Comparison of ENCODE assay signal across 19 cellular contexts in genomic region chr17:36195474-36196098, GRCh38. TPM values are rescaled to one million over a fixed set of nuclear protein-coding genes. Genes with fewer than 3 reads are reported as not detected.
DNase-seq lines count a peak whose midpoint lies in the region; ATAC-seq and TF ChIP-seq lines count a peak whose summit lies in the region.
"Had no signal": no experiment of that assay in that cellular context is flagged by ENCODE, and none has a peak within 500 bp of the region (broad histone marks: within the 10 kb centered on the region; RNA-seq: fewer than 3 reads in every experiment).

No MANE protein-coding gene starts in this region.

- intact Hi-C loops in activated naive CD4-positive, alpha-beta T cell treated with anti-CD3 and anti-CD28 coated beads for 36 hours (cut with micrococcal nuclease): no loop called here
- intact Hi-C loops in tibial artery (cut with DNase I; ENCODE audit: low total_unique reads): loop anchor here (10.0 kb wide), 1 partner anchor 61 kb away; no protein-coding TSS in a partner anchor

- H3K36me3 ChIP-seq in DND-41 (ENCODE audit: insufficient read depth, low read length) (no peaks in the 10 kb centered on the region), neuronal stem cell (replicated peaks in 1 of 2; ENCODE audit: control insufficient read depth in 2 of 2, insufficient read depth in 2 of 2, low read length in 2 of 2) (no peaks in the 10 kb centered on the region), tibial artery (no peaks in the 10 kb centered on the region)
- H3K36me3 ChIP-seq: pancreas had no signal

- H3K27ac ChIP-seq in DND-41 (ENCODE audit: low read length) (peak overlapping the region; percentile 41), HL-60 (replicated peaks) (peak overlapping the region; percentile 40), neuronal stem cell (replicated peaks; ENCODE audit: low read length) (no peak overlapping the region), tibial artery (no peak overlapping the region)
- H3K27ac ChIP-seq: pancreas had no signal

- no peak overlapping the region for H4K8ac ChIP-seq in neuronal stem cell (ENCODE audit: low read depth, low read length)

- H3K23ac ChIP-seq in neuronal stem cell (ENCODE audit: low read depth, low read length, poor library complexity): no peak overlapping the region

- no peak overlapping the region for H2BK120ac ChIP-seq in neuronal stem cell (ENCODE audit: low read depth, low read length)

- DNase-seq in DND-41: no peak
- DNase-seq in HL-60 (ENCODE audit: low read depth in 1 of 2, low spot score in 1 of 2): no peak
- peak; percentile 78 for DNase-seq in ecto neural progenitor cell (ENCODE audit: low spot score)
- no peak for DNase-seq in neuronal stem cell (ENCODE audit: low spot score)
- no peak for DNase-seq in activated naive CD4-positive, alpha-beta T cell treated with anti-CD3 and anti-CD28 coated beads for 36 hours
- DNase-seq in tibial artery: no peak
- no peak for DNase-seq in NCI-H2227 (lab: John Stamatoyannopoulos, UW; ENCODE audit: unreplicated experiment)
- DNase-seq: activated gamma-delta T cell, DMS153, NCI-H2081 treated with DMSO at 0.1 percent for 48 hours, NCI-H748 treated with DMSO at 0.1 percent for 48 hours, pancreas had no signal

- no peak overlapping the region for H3K4me3 Mint-ChIP-seq in activated naive CD4-positive, alpha-beta T cell treated with anti-CD3 and anti-CD28 coated beads for 36 hours
- H3K4me3 Mint-ChIP-seq: T-helper 2 cell treated with Interferon-gamma antibody and Interleukin-4, amounts not matched to agents 5 μg/mL and 100 μg/mL, for 36 hours had no signal

- no CpG with 5 or more reads among the region's 10 CpGs for WGBS in neuronal stem cell (ENCODE audit: extremely low coverage in 2 of 2, insufficient read length in 2 of 2, insufficient replicate concordance in 1 of 2), 2 donors

- H2BK5ac ChIP-seq in neuronal stem cell (ENCODE audit: low read length): no peak overlapping the region

- H3K4me2 ChIP-seq in DND-41 (ENCODE audit: insufficient read depth, low read length) (no peak overlapping the region), neuronal stem cell (ENCODE audit: insufficient read depth, low read length, poor library complexity, severe bottlenecking) (no peak overlapping the region)

- H2AFZ ChIP-seq in DND-41 (ENCODE audit: low read depth, low read length): peak overlapping the region; percentile 24; the same call in 1 of the 2 replicates
- H2AFZ ChIP-seq in neuronal stem cell (ENCODE audit: low read length): peak overlapping the region; percentile 8

- no peaks in the 10 kb centered on the region for H4K20me1 ChIP-seq in DND-41 (ENCODE audit: insufficient read depth, low read length)

- no peak overlapping the region for H3K14ac ChIP-seq in neuronal stem cell (ENCODE audit: low read length)

- TF ChIP-seq CTCF in DND-41 (IDR thresholded peaks at IDR 0.05; ENCODE audit: borderline replicate concordance, extremely low read depth, low read length, poor library complexity, severe bottlenecking) (no peak), HL-60 (IDR thresholded peaks at IDR 0.05; ENCODE audit: insufficient read depth, low read length) (no peak), tibial artery (IDR thresholded peaks at IDR 0.05) (no peak)

- peaks cover 32% of the 10 kb centered on the region for H3K27me3 Mint-ChIP-seq in activated naive CD4-positive, alpha-beta T cell treated with anti-CD3 and anti-CD28 coated beads for 36 hours (ENCODE audit: low read depth)

- H2BK12ac ChIP-seq in neuronal stem cell (ENCODE audit: low read length): no peak overlapping the region

- CTCF ChIA-PET in activated naive CD4-positive, alpha-beta T cell treated with anti-CD3 and anti-CD28 coated beads for 36 hours (lab: Charles Lee): no interaction called here

- H3K27ac Mint-ChIP-seq in activated naive CD4-positive, alpha-beta T cell treated with anti-CD3 and anti-CD28 coated beads for 36 hours: no peak overlapping the region
- H3K27ac Mint-ChIP-seq: T-helper 2 cell treated with Interferon-gamma antibody and Interleukin-4, amounts not matched to agents 5 μg/mL and 100 μg/mL, for 36 hours had no signal

- ATAC-seq in DND-41 (ENCODE audit: insufficient read depth, low read depth) (no peak), HG03175 (IDR thresholded peaks at IDR 0.05; ENCODE audit: unreplicated experiment) (no peak)

- H3K36me3 Mint-ChIP-seq in activated naive CD4-positive, alpha-beta T cell treated with anti-CD3 and anti-CD28 coated beads for 36 hours (ENCODE audit: low read depth): no peaks in the 10 kb centered on the region

- H3K4ac ChIP-seq in neuronal stem cell (ENCODE audit: low read length): no peak overlapping the region

- no peak overlapping the region for H4K91ac ChIP-seq in neuronal stem cell (ENCODE audit: low read depth, low read length, poor library complexity)

- H3K4me3 ChIP-seq in DND-41 (ENCODE audit: low read depth in 1 of 2, low read length in 2 of 2) (no peak overlapping the region), HL-60 (replicated peaks; ENCODE audit: insufficient read depth, low read length) (no peak overlapping the region), neuronal stem cell (ENCODE audit: low read length in 2 of 2) (no peak overlapping the region), tibial artery (no peak overlapping the region)
- H3K4me3 ChIP-seq: pancreas had no signal

- no peaks in the 10 kb centered on the region for H3K27me3 ChIP-seq in DND-41 (ENCODE audit: insufficient read depth, low read length, poor library complexity)
- no peaks in the 10 kb centered on the region for H3K27me3 ChIP-seq in HL-60 (ENCODE audit: insufficient read depth, poor library complexity, severe bottlenecking)
- peaks cover 0 to 17% (median 0%) of the 10 kb centered on the region in 3 experiments for H3K27me3 ChIP-seq in neuronal stem cell (ENCODE audit: control insufficient read depth in 3 of 3, insufficient read depth in 3 of 3, low read depth in 1 of 3, low read length in 3 of 3)
- peaks cover 0 to 9% of the 10 kb centered on the region in 2 donors for H3K27me3 ChIP-seq in tibial artery
- H3K27me3 ChIP-seq: pancreas had no signal

- peak overlapping the region; percentile 49 for H3K18ac ChIP-seq in neuronal stem cell (ENCODE audit: low read length)

- H3K4me1 ChIP-seq in DND-41 (ENCODE audit: insufficient read depth, low read length) (peaks cover 45% of the 10 kb centered on the region), neuronal stem cell (ENCODE audit: control insufficient read depth in 2 of 2, insufficient read depth in 1 of 2, low read depth in 1 of 2, low read length in 2 of 2) (peaks cover 0 to 2% of the 10 kb centered on the region in 2 donors), tibial artery (no peaks in the 10 kb centered on the region)
- H3K4me1 ChIP-seq: pancreas had no signal

- peaks cover 14% of the 10 kb centered on the region for H3K4me1 Mint-ChIP-seq in activated naive CD4-positive, alpha-beta T cell treated with anti-CD3 and anti-CD28 coated beads for 36 hours (ENCODE audit: low read depth)

- H3K9ac ChIP-seq in DND-41 (ENCODE audit: low read depth, low read length) (no peak overlapping the region; the same call in 1 of the 2 replicates), neuronal stem cell (ENCODE audit: low read depth, low read length, poor library complexity) (no peak overlapping the region)

- no peaks in the 10 kb centered on the region for H3K9me3 ChIP-seq in DND-41 (ENCODE audit: insufficient read depth, low read length, severe bottlenecking)
- no peaks in the 10 kb centered on the region for H3K9me3 ChIP-seq in neuronal stem cell (replicated peaks in 1 of 2; ENCODE audit: control insufficient read depth in 2 of 2, insufficient read depth in 1 of 2, low read depth in 1 of 2, low read length in 2 of 2)
- no peaks in the 10 kb centered on the region for H3K9me3 ChIP-seq in tibial artery
- H3K9me3 ChIP-seq: pancreas had no signal

- no peaks in the 10 kb centered on the region for H3K9me3 Mint-ChIP-seq in activated naive CD4-positive, alpha-beta T cell treated with anti-CD3 and anti-CD28 coated beads for 36 hours
- H3K9me3 Mint-ChIP-seq: T-helper 2 cell treated with Interferon-gamma antibody and Interleukin-4, amounts not matched to agents 5 μg/mL and 100 μg/mL, for 36 hours had no signal

- H2AK5ac ChIP-seq in neuronal stem cell (ENCODE audit: low read depth, low read length): no peak overlapping the region

- H3K79me1 ChIP-seq in neuronal stem cell (ENCODE audit: low read depth, low read length): no peaks in the 10 kb centered on the region

- no peak overlapping the region for H2BK15ac ChIP-seq in neuronal stem cell (ENCODE audit: low read length)

- H3K79me2 ChIP-seq in DND-41 (ENCODE audit: insufficient read depth, low read length): no peaks in the 10 kb centered on the region

RNA-seq across cellular contexts. Expression of gene CCL3L1, which starts 1.0 kb away (rescaled TPM):
- polyA plus RNA-seq in neuronal stem cell (2013, experiment 1 of 2): 0.50 TPM
- polyA plus RNA-seq in neuronal stem cell (2013, experiment 2 of 2): 0.87 TPM
- 1 to 10 TPM; 1.9 to 2.0 TPM for total RNA-seq in activated naive CD4-positive, alpha-beta T cell treated with anti-CD3 and anti-CD28 coated beads for 36 hours
- total RNA-seq: dermis microvascular lymphatic vessel endothelial cell, HT1080, lung microvascular endothelial cell, M059J had no signal

RNA-seq across cellular contexts. Expression of gene CCL4L2, which starts 15.3 kb away (rescaled TPM):
- polyA plus RNA-seq in neuronal stem cell (2013, experiment 1 of 2): 0.13 TPM
- not detected for polyA plus RNA-seq in neuronal stem cell (2013, experiment 2 of 2)
- 1 to 10 TPM; 1.0 to 1.4 TPM for total RNA-seq in activated naive CD4-positive, alpha-beta T cell treated with anti-CD3 and anti-CD28 coated beads for 36 hours
- total RNA-seq: dermis microvascular lymphatic vessel endothelial cell, HT1080, lung microvascular endothelial cell, M059J had no signal

RNA-seq across cellular contexts. Expression of gene TBC1D3B, which starts 19.1 kb away (rescaled TPM):
- polyA plus RNA-seq in neuronal stem cell (2013, experiment 1 of 2): 2.6 TPM
- 3.2 TPM for polyA plus RNA-seq in neuronal stem cell (2013, experiment 2 of 2)
- 1 to 10 TPM; 1.8 to 2.6 TPM for total RNA-seq in activated naive CD4-positive, alpha-beta T cell treated with anti-CD3 and anti-CD28 coated beads for 36 hours
- total RNA-seq: HT1080, M059J, skeletal muscle tissue had no signal

Comparison
In these comparisons a context has a peak if more than half of its experiments do, and no peak if none do; other contexts are left out.
1. H3K27ac ChIP-seq: peak in DND-41 (single experiment) and HL-60 (single experiment); none in neuronal stem cell (single experiment) and tibial artery (0 of 2).